8 cellular contexts compared by ENCODE assay signal in genomic region chr13:51645154-51645650, GRCh38.
A peak's percentile ranks its signal among the peaks of the same experiment; 100 is the strongest.
DNase-seq lines count a peak whose midpoint lies in the region; ATAC-seq and TF ChIP-seq lines count a peak whose summit lies in the region.

No MANE protein-coding gene starts in this region.

- 0 out of 2 replicates have a peak overlapping the region, but pooled peaks have one; percentile 94 for H2AK5ac ChIP-seq in IMR-90 (ENCODE audit: low read depth, low read length)

- no peaks in the 10 kb centered on the region for H3K9me3 Mint-ChIP-seq in activated naive CD4-positive, alpha-beta T cell treated with anti-CD3 and anti-CD28 coated beads, Interleukin-2, amount 10 ng/mL, durations not matched to agents 7 days and 5 days
- no peaks in the 10 kb centered on the region for H3K9me3 Mint-ChIP-seq in type B pancreatic cell

- H3K9me3 ChIP-seq in IMR-90 (ENCODE audit: control insufficient read depth, insufficient read depth, low read length) (no peaks in the 10 kb centered on the region), right cardiac atrium (ENCODE audit: control insufficient read depth, low read length) (no peaks in the 10 kb centered on the region)

- TF ChIP-seq RAD21 in IMR-90 (IDR thresholded peaks at IDR 0.05; ENCODE audit: low read length), result no peak

- H3K4me1 Mint-ChIP-seq in activated naive CD4-positive, alpha-beta T cell treated with anti-CD3 and anti-CD28 coated beads, Interleukin-2, amount 10 ng/mL, durations not matched to agents 7 days and 5 days, result peaks cover 38% of the 10 kb centered on the region
- peaks cover 31% of the 10 kb centered on the region for H3K4me1 Mint-ChIP-seq in type B pancreatic cell (ENCODE audit: unreplicated experiment)

- H4K91ac ChIP-seq in IMR-90 (ENCODE audit: insufficient read depth, low read depth, low read length), result peak overlapping the region; percentile 34; the same call in 1 of the 2 replicates

- no peak for TF ChIP-seq CTCF in IMR-90 (conservative IDR thresholded peaks at IDR 0.05; ENCODE audit: low read depth, low read length)
- no peak for TF ChIP-seq CTCF in type B pancreatic cell (conservative IDR thresholded peaks at IDR 0.05)

- no peaks in the 10 kb centered on the region for H3K36me3 ChIP-seq in IMR-90 (ENCODE audit: control insufficient read depth, insufficient read depth, low read length)

- dilution Hi-C loops in IMR-90 (cut with HindIII; ENCODE audit: low sequenced_read_pairs, unreplicated experiment), result no loop called here

- H4K20me1 ChIP-seq in IMR-90 (ENCODE audit: insufficient read depth, low read length), result peaks cover 7% of the 10 kb centered on the region; the same call in 1 of the 2 replicates

- no CpG with 5 or more reads among the region's 4 CpGs for WGBS in IMR-90 (ENCODE audit: extremely low coverage in 2 of 2, insufficient read length in 1 of 2), 2 experiments
- WGBS in right cardiac atrium, result 32% methylated on average over 4 of the region's 4 CpGs

- peak overlapping the region; percentile 77 for H2BK120ac ChIP-seq in IMR-90 (ENCODE audit: low read depth, low read length)

- in situ Hi-C loops in IMR-90 (cut with MboI; ENCODE audit: low sequenced_read_pairs), result no loop called here

- peak overlapping the region; percentile 53 for H3K27ac Mint-ChIP-seq in activated naive CD4-positive, alpha-beta T cell treated with anti-CD3 and anti-CD28 coated beads, Interleukin-2, amount 10 ng/mL, durations not matched to agents 7 days and 5 days
- H3K27ac Mint-ChIP-seq in type B pancreatic cell, result peak overlapping the region; percentile 41

- peak overlapping the region; percentile 49 for H3K23ac ChIP-seq in IMR-90 (ENCODE audit: low read depth, low read length)

- H3K36me3 Mint-ChIP-seq in activated naive CD4-positive, alpha-beta T cell treated with anti-CD3 and anti-CD28 coated beads, Interleukin-2, amount 10 ng/mL, durations not matched to agents 7 days and 5 days, result peaks cover 1% of the 10 kb centered on the region
- H3K36me3 Mint-ChIP-seq in type B pancreatic cell, result peaks cover 4% of the 10 kb centered on the region

- no peak overlapping the region for H2AFZ ChIP-seq in IMR-90 (replicated peaks; ENCODE audit: low read length, poor library complexity)

- POLR2A ChIA-PET in IMR-90 (lab: Charles Lee; ENCODE audit: unreplicated experiment), result interaction anchor here (0.6 to 1.1 kb wide), 2 partner anchors 26 to 194 kb away, joined by 4 read pairs; no protein-coding TSS in a partner anchor

- TF ChIP-seq POLR2A in IMR-90 (IDR thresholded peaks at IDR 0.05; ENCODE audit: low read depth, low read length), result no peak

- H3K27me3 Mint-ChIP-seq in activated naive CD4-positive, alpha-beta T cell treated with anti-CD3 and anti-CD28 coated beads, Interleukin-2, amount 10 ng/mL, durations not matched to agents 7 days and 5 days, result no peaks in the 10 kb centered on the region
- H3K27me3 Mint-ChIP-seq in type B pancreatic cell, result no peaks in the 10 kb centered on the region

- H3K56ac ChIP-seq in IMR-90 (ENCODE audit: extremely low read depth, insufficient read depth, low read length), result 0 out of 2 replicates have a peak overlapping the region, but pooled peaks have one; percentile 47

- no peak overlapping the region for H2AK9ac ChIP-seq in IMR-90 (replicated peaks; ENCODE audit: low read depth, low read length, poor library complexity)

- H3K4me1 ChIP-seq in IMR-90 (ENCODE audit: control insufficient read depth, insufficient read depth, low read length) (peaks cover 15% of the 10 kb centered on the region), right cardiac atrium (ENCODE audit: control insufficient read depth, insufficient read depth, low read length) (peaks cover 20% of the 10 kb centered on the region)

- no peak overlapping the region for H3K4me3 ChIP-seq in IMR-90 (ENCODE audit: insufficient read depth, low read depth, low read length)
- no peak overlapping the region for H3K4me3 ChIP-seq in right cardiac atrium (ENCODE audit: low read length)

- peak overlapping the region; percentile 29 to 68 for H4K8ac ChIP-seq in IMR-90 (ENCODE audit: low read depth in 2 of 2, low read length in 2 of 2)

- peaks cover 11% of the 10 kb centered on the region for H3K9me1 ChIP-seq in IMR-90 (ENCODE audit: insufficient read depth, low read length)

- H4K5ac ChIP-seq in IMR-90 (ENCODE audit: low read depth, low read length), result no peak overlapping the region

- H3K9ac ChIP-seq in IMR-90 (ENCODE audit: low read depth, low read length), result no peak overlapping the region

- peak overlapping the region; percentile 70; the same call in 1 of the 2 replicates for H3K4ac ChIP-seq in IMR-90 (ENCODE audit: low read depth, low read length)

- H2BK5ac ChIP-seq in IMR-90 (ENCODE audit: low read depth, low read length, poor library complexity, severe bottlenecking), result peak overlapping the region; percentile 82

- H3K27me3 ChIP-seq in IMR-90 (ENCODE audit: control insufficient read depth, insufficient read depth, low read length), result no peaks in the 10 kb centered on the region
- H3K27me3 ChIP-seq in right cardiac atrium (ENCODE audit: control insufficient read depth, insufficient read depth), result no peaks in the 10 kb centered on the region

- intact Hi-C loops in IMR-90 (cut with micrococcal nuclease), result loop anchor here (2.0 kb wide), 2 partner anchors 86 to 192 kb away; partner anchors contain the start of gene INTS6
- intact Hi-C loops in right cardiac atrium (cut with DNase I), result no loop called here

- H3K18ac ChIP-seq in IMR-90 (ENCODE audit: low read depth, low read length), result peak overlapping the region; percentile 22; the same call in 1 of the 2 replicates

- no peak overlapping the region for H3K4me3 Mint-ChIP-seq in activated naive CD4-positive, alpha-beta T cell treated with anti-CD3 and anti-CD28 coated beads, Interleukin-2, amount 10 ng/mL, durations not matched to agents 7 days and 5 days
- peak overlapping the region; percentile 61 for H3K4me3 Mint-ChIP-seq in type B pancreatic cell

- H3K27ac ChIP-seq in IMR-90 (ENCODE audit: insufficient read depth, low read length), result peak overlapping the region; percentile 39; the same call in 1 of the 2 replicates
- peak overlapping the region; percentile 45 for H3K27ac ChIP-seq in right cardiac atrium (ENCODE audit: low read length)

- H3K4me2 ChIP-seq in IMR-90 (ENCODE audit: low read depth, low read length), result peak overlapping the region; percentile 49

- H3K79me1 ChIP-seq in IMR-90 (ENCODE audit: low read depth in 1 of 2, low read length in 2 of 2), result peaks cover 18 to 65% of the 10 kb centered on the region in 2 experiments

- H3K14ac ChIP-seq in IMR-90 (replicated peaks; ENCODE audit: low read depth, low read length), result peak overlapping the region; percentile 92

- peak overlapping the region; percentile 79; the same call in 1 of the 3 replicates for H2BK15ac ChIP-seq in IMR-90 (ENCODE audit: low read depth, low read length)

- no TSS peak for BruUV-seq in IMR-90 (replicated peaks; lab: Mats Ljungman, UMichigan)

- peak; percentile 69 for DNase-seq in GM04503 (ENCODE audit: low read depth)
- DNase-seq in IMR-90, result peak; percentile 57
- peak; percentile 31 for DNase-seq in activated naive CD4-positive, alpha-beta T cell treated with anti-CD3 and anti-CD28 coated beads, Interleukin-2, amount 10 ng/mL, durations not matched to agents 7 days and 5 days
- DNase-seq in right cardiac atrium, result no peak
- no peak for DNase-seq in type B pancreatic cell (ENCODE audit: extremely low spot score, unreplicated experiment)
- no peak for DNase-seq in LoVo (ENCODE audit: low spot score)
- no peak for DNase-seq in NCI-H510A treated with DMSO at 0.1 percent for 48 hours (lab: John Stamatoyannopoulos, UW)
- no peak for DNase-seq in D341Med (ENCODE audit: low spot score)

- CTCF ChIA-PET in IMR-90 (lab: Yijun Ruan, JAX), result interaction anchor here (0.5 to 1.3 kb wide), 6 partner anchors 15 to 1534 kb away, joined by 3 to 7 read pairs (median 4); no protein-coding TSS in a partner anchor
- CTCF ChIA-PET in activated naive CD4-positive, alpha-beta T cell treated with anti-CD3 and anti-CD28 coated beads, Interleukin-2, amount 10 ng/mL, durations not matched to agents 7 days and 5 days (lab: Charles Lee), result interaction anchor here (0.6 to 1.0 kb wide), 2 partner anchors 153 to 161 kb away, joined by 3 to 4 read pairs; no protein-coding TSS in a partner anchor

- H2BK20ac ChIP-seq in IMR-90 (ENCODE audit: low read depth, low read length), result peak overlapping the region; percentile 85

- ATAC-seq in IMR-90 (ENCODE audit: low read depth) (no peak), right cardiac atrium (peak; percentile 81 to 82)

TF ChIP-seq in IMR-90, 13 proteins besides CTCF, POLR2A, EP300 and RAD21:
- TF ChIP-seq CEBPB (IDR thresholded peaks at IDR 0.05; ENCODE audit: low read depth, low read length) (peak; percentile 95), MXI1 (IDR thresholded peaks at IDR 0.05; ENCODE audit: borderline replicate concordance, low read depth, low read length) (no peak), RFX5 (IDR thresholded peaks at IDR 0.05; ENCODE audit: low read depth, low read length) (no peak), BHLHE40 (IDR thresholded peaks at IDR 0.05; ENCODE audit: low read depth, low read length) (peak; percentile 38; the same call in 1 of the 2 replicates)

Comparison
In these comparisons a context has a peak if more than half of its experiments do, and no peak if none do; other contexts are left out.
1. DNase-seq: peak in GM04503 (single experiment), IMR-90 (single experiment) and activated naive CD4-positive, alpha-beta T cell treated with anti-CD3 and anti-CD28 coated beads, Interleukin-2, amount 10 ng/mL, durations not matched to agents 7 days and 5 days (single experiment); none in right cardiac atrium (0 of 3), type B pancreatic cell (single experiment), LoVo (single experiment), NCI-H510A treated with DMSO at 0.1 percent for 48 hours (single experiment) and D341Med (single experiment).